1 cellular context compared by ENCODE assay signal in the genomic region with DNA sequence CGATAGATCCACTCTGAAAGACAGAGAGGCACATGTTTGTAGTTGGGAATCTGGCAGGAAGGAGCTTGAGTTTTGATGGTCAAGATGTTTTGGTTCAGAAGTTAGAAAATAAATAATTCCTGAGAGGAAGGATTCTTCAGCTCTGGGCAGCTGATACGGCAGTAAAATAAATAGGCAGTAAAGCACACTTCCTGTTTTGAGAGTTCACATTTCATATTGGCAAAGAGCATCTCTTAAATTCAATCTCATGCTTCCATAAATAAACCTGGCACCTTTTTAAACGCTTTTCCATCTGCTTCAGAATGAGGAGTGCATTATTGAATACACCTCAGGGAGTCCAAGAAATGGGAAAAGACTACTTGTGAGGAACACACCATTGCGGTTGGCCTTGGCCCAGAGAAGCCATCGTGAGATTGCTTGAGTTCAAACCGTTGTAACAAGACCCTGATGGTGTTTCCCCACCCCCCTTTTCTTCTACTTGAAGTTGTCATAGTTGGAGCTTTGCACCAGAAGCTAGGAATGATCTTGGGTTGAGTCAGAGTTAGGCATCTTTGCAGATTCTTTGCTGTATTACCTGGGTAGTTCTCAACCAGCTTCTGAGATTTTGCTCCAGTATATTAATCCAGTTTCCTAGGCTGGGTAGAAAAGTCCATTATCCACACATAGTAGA.
TF ChIP-seq lines count a peak whose summit lies in the region.

No MANE protein-coding gene starts in this region.

TF ChIP-seq in GM23338, 12 proteins besides CTCF, POLR2A, EP300 and RAD21 (continued from another document):
- no peak for TF ChIP-seq ZNF462 (CRISPR knock-in tag; IDR thresholded peaks at IDR 0.05)
- no peak for TF ChIP-seq JUNB (IDR thresholded peaks at IDR 0.05; ENCODE audit: unreplicated experiment)
- TF ChIP-seq ZNF331 (CRISPR knock-in tag; IDR thresholded peaks at IDR 0.05; ENCODE audit: low read depth) = no peak
- TF ChIP-seq CREB1 (CRISPR knock-in tag; IDR thresholded peaks at IDR 0.05; ENCODE audit: low read depth) = no peak
- TF ChIP-seq STAT1 (IDR thresholded peaks at IDR 0.05; ENCODE audit: unreplicated experiment) = no peak
